Comparison of ENCODE assay signal across 24 cellular contexts in genomic region chr6:149660028-149660427, GRCh38. TPM values are rescaled to one million over a fixed set of nuclear protein-coding genes. Genes with fewer than 3 reads are reported as not detected.
DNase-seq lines count a peak whose midpoint lies in the region; ATAC-seq, FAIRE-seq and TF ChIP-seq lines count a peak whose summit lies in the region.
"Had no signal": no experiment of that assay in that cellular context is flagged by ENCODE, and none has a peak within 500 bp of the region (broad histone marks: within the 10 kb centered on the region; RNA-seq: fewer than 3 reads in every experiment).

No MANE protein-coding gene starts in this region.

- H3K36me3 Mint-ChIP-seq in activated CD8-positive, alpha-beta T cell treated with anti-CD3 and anti-CD28 coated beads, Interleukin-2, amount 10 ng/mL, durations not matched to agents 7 days and 5 days (ENCODE audit: low read depth): peaks cover 44% of the 10 kb centered on the region
- peaks cover 22% of the 10 kb centered on the region for H3K36me3 Mint-ChIP-seq in activated CD8-positive, alpha-beta T cell treated with anti-CD3 and anti-CD28 coated beads for 36 hours (ENCODE audit: low read depth)
- H3K36me3 Mint-ChIP-seq in activated T-helper 2 cell treated with anti-CD3 and anti-CD28 coated beads, Interferon-gamma antibody, Interleukin-2, Interleukin-4, amounts not matched to agents 10 μg/mL and 5 μg/mL and 100 μg/mL, durations not matched to agents 14 hours and 24 hours and 36 hours (ENCODE audit: low read depth): peaks cover 53% of the 10 kb centered on the region

- no peak for DNase-seq in activated CD8-positive, alpha-beta T cell treated with anti-CD3 and anti-CD28 coated beads, Interleukin-2, amount 10 ng/mL, durations not matched to agents 7 days and 5 days
- no peak for DNase-seq in activated CD8-positive, alpha-beta T cell treated with anti-CD3 and anti-CD28 coated beads for 36 hours
- no peak for DNase-seq in HepG2 (ENCODE audit: low spot score)
- no peak for DNase-seq in right lobe of liver
- no peak for DNase-seq in activated T-helper 2 cell treated with anti-CD3 and anti-CD28 coated beads, Interferon-gamma antibody, Interleukin-2, Interleukin-4, amounts not matched to agents 10 μg/mL and 5 μg/mL and 100 μg/mL, durations not matched to agents 14 hours and 24 hours and 36 hours (ENCODE audit: low spot score)
- no peak for DNase-seq in NCI-H82 (lab: John Stamatoyannopoulos, UW)
- no peak for DNase-seq in mammary epithelial cell
- DNase-seq: CD4-positive, CD25-positive, alpha-beta regulatory T cell; DMS53; GM23248; H9; HFFc6; KG1; MG63; NCI-H2029 treated with DMSO at 0.1 percent for 48 hours; NCI-H446 treated with DMSO at 0.1 percent for 48 hours; NCI-H526; SHP77 had no signal

- no peak overlapping the region for H3K4me3 Mint-ChIP-seq in activated CD8-positive, alpha-beta T cell treated with anti-CD3 and anti-CD28 coated beads, Interleukin-2, amount 10 ng/mL, durations not matched to agents 7 days and 5 days
- H3K4me3 Mint-ChIP-seq in activated CD8-positive, alpha-beta T cell treated with anti-CD3 and anti-CD28 coated beads for 36 hours: no peak overlapping the region
- no peak overlapping the region for H3K4me3 Mint-ChIP-seq in activated T-helper 2 cell treated with anti-CD3 and anti-CD28 coated beads, Interferon-gamma antibody, Interleukin-2, Interleukin-4, amounts not matched to agents 10 μg/mL and 5 μg/mL and 100 μg/mL, durations not matched to agents 14 hours and 24 hours and 36 hours (ENCODE audit: low read depth)
- H3K4me3 Mint-ChIP-seq: CD4-positive, CD25-positive, alpha-beta regulatory T cell; H9; HFFc6 had no signal

- H3K9ac ChIP-seq in HepG2 (ENCODE audit: insufficient read depth, low read depth, low read length): no peak overlapping the region
- H3K9ac ChIP-seq in mammary epithelial cell (ENCODE audit: insufficient read depth, low read length): no peak overlapping the region
- H3K9ac ChIP-seq: BLaER1, GM23248 had no signal

- H3K4me1 Mint-ChIP-seq in activated CD8-positive, alpha-beta T cell treated with anti-CD3 and anti-CD28 coated beads, Interleukin-2, amount 10 ng/mL, durations not matched to agents 7 days and 5 days (ENCODE audit: low read depth): peaks cover 24% of the 10 kb centered on the region
- H3K4me1 Mint-ChIP-seq in activated CD8-positive, alpha-beta T cell treated with anti-CD3 and anti-CD28 coated beads for 36 hours (ENCODE audit: low read depth): peaks cover 8% of the 10 kb centered on the region
- H3K4me1 Mint-ChIP-seq in activated T-helper 2 cell treated with anti-CD3 and anti-CD28 coated beads, Interferon-gamma antibody, Interleukin-2, Interleukin-4, amounts not matched to agents 10 μg/mL and 5 μg/mL and 100 μg/mL, durations not matched to agents 14 hours and 24 hours and 36 hours (ENCODE audit: low read depth): peaks cover 7% of the 10 kb centered on the region
- H3K4me1 Mint-ChIP-seq: H9 had no signal

- no TSS peak for BruUV-seq in HepG2 (replicated peaks; lab: Mats Ljungman, UMichigan)
- no TSS peak for BruUV-seq in mammary epithelial cell (replicated peaks; lab: Mats Ljungman, UMichigan)

- H4K20me1 ChIP-seq in HepG2 (ENCODE audit: insufficient read depth, low read length) (no peaks in the 10 kb centered on the region), mammary epithelial cell (ENCODE audit: insufficient read depth, low read length) (no peaks in the 10 kb centered on the region)

- H3K4me3 ChIP-seq in HepG2 (replicated peaks in 1 of 3; ENCODE audit: insufficient read depth in 1 of 3, low read depth in 2 of 3, low read length in 3 of 3) (no peak overlapping the region), right lobe of liver (no peak overlapping the region), mammary epithelial cell (replicated peaks in 1 of 3; ENCODE audit: insufficient read depth in 1 of 3, low read depth in 2 of 3, low read length in 3 of 3) (no peak overlapping the region)
- H3K4me3 ChIP-seq: BLaER1, GM23248, MG63 had no signal

- H3K27me3 Mint-ChIP-seq in activated CD8-positive, alpha-beta T cell treated with anti-CD3 and anti-CD28 coated beads, Interleukin-2, amount 10 ng/mL, durations not matched to agents 7 days and 5 days (ENCODE audit: low read depth): no peaks in the 10 kb centered on the region
- H3K27me3 Mint-ChIP-seq in activated CD8-positive, alpha-beta T cell treated with anti-CD3 and anti-CD28 coated beads for 36 hours: no peaks in the 10 kb centered on the region
- no peaks in the 10 kb centered on the region for H3K27me3 Mint-ChIP-seq in activated T-helper 2 cell treated with anti-CD3 and anti-CD28 coated beads, Interferon-gamma antibody, Interleukin-2, Interleukin-4, amounts not matched to agents 10 μg/mL and 5 μg/mL and 100 μg/mL, durations not matched to agents 14 hours and 24 hours and 36 hours (ENCODE audit: low read depth)
- H3K27me3 Mint-ChIP-seq: CD4-positive, CD25-positive, alpha-beta regulatory T cell had no signal

- H3K27me3 ChIP-seq in HepG2 (ENCODE audit: control insufficient read depth in 1 of 2, insufficient read depth in 2 of 2, low read length in 2 of 2): no peaks in the 10 kb centered on the region
- H3K27me3 ChIP-seq in right lobe of liver: no peaks in the 10 kb centered on the region
- no peaks in the 10 kb centered on the region for H3K27me3 ChIP-seq in mammary epithelial cell (ENCODE audit: insufficient read depth, low read length)
- H3K27me3 ChIP-seq: BLaER1, MG63 had no signal

- intact Hi-C loops in activated CD8-positive, alpha-beta T cell treated with anti-CD3 and anti-CD28 coated beads for 36 hours (cut with micrococcal nuclease): no loop called here
- intact Hi-C loops in HepG2 (cut with micrococcal nuclease; ENCODE audit: unreplicated experiment) (no loop called here), right lobe of liver (cut with DNase I) (no loop called here), mammary epithelial cell (cut with micrococcal nuclease) (no loop called here)
- intact Hi-C loops in activated T-helper 2 cell treated with anti-CD3 and anti-CD28 coated beads, Interferon-gamma antibody, Interleukin-2, Interleukin-4, amounts not matched to agents 10 μg/mL and 5 μg/mL and 100 μg/mL, durations not matched to agents 14 hours and 24 hours and 36 hours (cut with micrococcal nuclease): no loop called here

- no peak for FAIRE-seq in HepG2 (lab: Jason Lieb, UNC)
- FAIRE-seq: A204.1, G401.6, HTR-8/SVneo had no signal

- in situ Hi-C loops in HepG2 (cut with HindIII; ENCODE audit: extremely low pct_ligation_motif_present, low pct_unique_long_range_greater_than_20kb) (no loop called here), mammary epithelial cell (cut with MboI; ENCODE audit: low sequenced_read_pairs in 2 of 2) (no loop called here)

- H3K27ac ChIP-seq in HepG2 (ENCODE audit: extremely low read length, insufficient read depth, low read length): no peak overlapping the region
- H3K27ac ChIP-seq in right lobe of liver: no peak overlapping the region
- H3K27ac ChIP-seq in mammary epithelial cell (ENCODE audit: insufficient read depth, low read depth, low read length): no peak overlapping the region
- H3K27ac ChIP-seq: BLaER1, GM23248, RWPE1 had no signal

- TF ChIP-seq POLR2A in HepG2 (IDR thresholded peaks at IDR 0.05; ENCODE audit: insufficient read depth in 1 of 2, low read depth in 2 of 2, low read length in 2 of 2) (no peak), right lobe of liver (IDR thresholded peaks at IDR 0.05) (no peak)

- peaks cover 6 to 27% of the 10 kb centered on the region in 2 experiments for H3K36me3 ChIP-seq in HepG2 (replicated peaks in 1 of 2; ENCODE audit: control insufficient read depth in 1 of 2, insufficient read depth in 2 of 2, low read length in 2 of 2)
- peaks cover 0 to 27% (median 9%) of the 10 kb centered on the region in 4 donors for H3K36me3 ChIP-seq in right lobe of liver
- peaks cover 20% of the 10 kb centered on the region for H3K36me3 ChIP-seq in mammary epithelial cell (ENCODE audit: insufficient read depth, low read length)

- POLR2A ChIA-PET in activated CD8-positive, alpha-beta T cell treated with anti-CD3 and anti-CD28 coated beads, Interleukin-2, amount 10 ng/mL, durations not matched to agents 7 days and 5 days (lab: Charles Lee): interaction anchor here (0.9 kb wide), 1 partner anchor 13 kb away, joined by 3 read pairs; no protein-coding TSS in a partner anchor
- POLR2A ChIA-PET in activated CD8-positive, alpha-beta T cell treated with anti-CD3 and anti-CD28 coated beads for 36 hours (lab: Charles Lee): interaction anchor here (0.7 to 1.4 kb wide), 4 partner anchors 9 to 13 kb away, joined by 3 to 6 read pairs (median 4); partner anchors contain the start of gene KATNA1
- POLR2A ChIA-PET in HepG2 (lab: Yijun Ruan, JAX): no interaction called here

- no peak for TF ChIP-seq EP300 in HepG2 (IDR thresholded peaks at IDR 0.05; ENCODE audit: low read depth in 2 of 2, low read length in 2 of 2)
- TF ChIP-seq EP300 in HepG2 (CRISPR knock-in tag; IDR thresholded peaks at IDR 0.05; ENCODE audit: borderline replicate concordance): no peak

- H3K27ac Mint-ChIP-seq in activated CD8-positive, alpha-beta T cell treated with anti-CD3 and anti-CD28 coated beads, Interleukin-2, amount 10 ng/mL, durations not matched to agents 7 days and 5 days: peak overlapping the region; percentile 5
- H3K27ac Mint-ChIP-seq in activated CD8-positive, alpha-beta T cell treated with anti-CD3 and anti-CD28 coated beads for 36 hours: no peak overlapping the region
- peak overlapping the region; percentile 46 for H3K27ac Mint-ChIP-seq in activated T-helper 2 cell treated with anti-CD3 and anti-CD28 coated beads, Interferon-gamma antibody, Interleukin-2, Interleukin-4, amounts not matched to agents 10 μg/mL and 5 μg/mL and 100 μg/mL, durations not matched to agents 14 hours and 24 hours and 36 hours
- H3K27ac Mint-ChIP-seq: CD4-positive, CD25-positive, alpha-beta regulatory T cell; H9; HFFc6 had no signal

- H3K4me2 ChIP-seq in HepG2 (ENCODE audit: low read depth, low read length) (no peak overlapping the region), mammary epithelial cell (ENCODE audit: insufficient read depth, low read depth, low read length) (no peak overlapping the region)
- H3K4me2 ChIP-seq: BLaER1 had no signal

- H3K79me2 ChIP-seq in HepG2 (ENCODE audit: insufficient read depth, low read length): no peaks in the 10 kb centered on the region
- H3K79me2 ChIP-seq in mammary epithelial cell (ENCODE audit: insufficient read depth, low read length): no peaks in the 10 kb centered on the region

- no peaks in the 10 kb centered on the region for H3K9me3 Mint-ChIP-seq in activated CD8-positive, alpha-beta T cell treated with anti-CD3 and anti-CD28 coated beads, Interleukin-2, amount 10 ng/mL, durations not matched to agents 7 days and 5 days (ENCODE audit: insufficient read depth)
- H3K9me3 Mint-ChIP-seq in activated CD8-positive, alpha-beta T cell treated with anti-CD3 and anti-CD28 coated beads for 36 hours: no peaks in the 10 kb centered on the region
- no peaks in the 10 kb centered on the region for H3K9me3 Mint-ChIP-seq in activated T-helper 2 cell treated with anti-CD3 and anti-CD28 coated beads, Interferon-gamma antibody, Interleukin-2, Interleukin-4, amounts not matched to agents 10 μg/mL and 5 μg/mL and 100 μg/mL, durations not matched to agents 14 hours and 24 hours and 36 hours
- H3K9me3 Mint-ChIP-seq: CD4-positive, CD25-positive, alpha-beta regulatory T cell; H9; HFFc6 had no signal

- no peak for TF ChIP-seq CTCF in activated CD8-positive, alpha-beta T cell treated with anti-CD3 and anti-CD28 coated beads for 36 hours (IDR thresholded peaks at IDR 0.05)
- TF ChIP-seq CTCF in HepG2 (CRISPR knock-in tag; IDR thresholded peaks at IDR 0.05): no peak
- TF ChIP-seq CTCF in right lobe of liver (IDR thresholded peaks at IDR 0.05): no peak
- TF ChIP-seq CTCF in mammary epithelial cell (conservative IDR thresholded peaks at IDR 0.05 in 1 of 2, IDR thresholded peaks at IDR 0.05 in 1 of 2; ENCODE audit: extremely low read depth in 1 of 2, insufficient read depth in 1 of 2, low read depth in 1 of 2, low read length in 2 of 2): no peak

- H3K9me3 ChIP-seq in HepG2 (ENCODE audit: low read length) (no peaks in the 10 kb centered on the region), right lobe of liver (no peaks in the 10 kb centered on the region), mammary epithelial cell (replicated peaks; ENCODE audit: insufficient read depth, low read length) (no peaks in the 10 kb centered on the region)
- H3K9me3 ChIP-seq: BLaER1, MG63 had no signal

- ATAC-seq in activated CD8-positive, alpha-beta T cell treated with anti-CD3 and anti-CD28 coated beads, Interleukin-2, amount 10 ng/mL, durations not matched to agents 7 days and 5 days: peak; percentile 67
- ATAC-seq in activated CD8-positive, alpha-beta T cell treated with anti-CD3 and anti-CD28 coated beads for 36 hours: no peak
- ATAC-seq in HepG2 (no peak), right lobe of liver (no peak)
- ATAC-seq: Panc1 had no signal

- no peak for TF ChIP-seq RAD21 in HepG2 (CRISPR knock-in tag; IDR thresholded peaks at IDR 0.05)

- dilution Hi-C loops in mammary epithelial cell (cut with HindIII; ENCODE audit: low sequenced_read_pairs): no loop called here

- no peak overlapping the region for H2AFZ ChIP-seq in HepG2 (ENCODE audit: low read length)
- H2AFZ ChIP-seq in mammary epithelial cell (ENCODE audit: low read depth, low read length): no peak overlapping the region
- H2AFZ ChIP-seq: GM23248 had no signal

- CTCF ChIA-PET in activated CD8-positive, alpha-beta T cell treated with anti-CD3 and anti-CD28 coated beads, Interleukin-2, amount 10 ng/mL, durations not matched to agents 7 days and 5 days (lab: Charles Lee): interaction anchor here (1.0 to 1.8 kb wide), 3 partner anchors 12 to 95 kb away, joined by 4 to 5 read pairs (median 4); no protein-coding TSS in a partner anchor
- CTCF ChIA-PET in activated CD8-positive, alpha-beta T cell treated with anti-CD3 and anti-CD28 coated beads for 36 hours (lab: Charles Lee): interaction anchor here (0.6 to 1.0 kb wide), 3 partner anchors 25 to 951 kb away, joined by 3 read pairs; no protein-coding TSS in a partner anchor
- CTCF ChIA-PET in HepG2 (lab: Yijun Ruan, JAX; ENCODE audit: low intra/inter-chr PET ratio, low total read pairs) (no interaction called here), mammary epithelial cell (lab: Charles Lee; ENCODE audit: low non-redundant PET) (no interaction called here)

- WGBS in HepG2 (ENCODE audit: low lambda C conversion rate): 98% methylated on average over 4 of the region's 4 CpGs
- WGBS in right lobe of liver (ENCODE audit: insufficient coverage, low coverage, low lambda C conversion rate, missing lambda C conversion rate): 86% methylated on average over 4 of the region's 4 CpGs
- WGBS in mammary epithelial cell (ENCODE audit: low coverage, missing lambda C conversion rate): 96% methylated on average over 4 of the region's 4 CpGs

- H3K4me1 ChIP-seq in HepG2 (ENCODE audit: insufficient read depth, low read length): peaks cover 8% of the 10 kb centered on the region
- no peaks in the 10 kb centered on the region for H3K4me1 ChIP-seq in right lobe of liver
- H3K4me1 ChIP-seq in mammary epithelial cell (ENCODE audit: insufficient read depth, low read length): no peaks in the 10 kb centered on the region
- H3K4me1 ChIP-seq: BLaER1 had no signal

RNA-seq across cellular contexts. Expression of gene KATNA1, which starts 11.5 kb away (rescaled TPM):
- total RNA-seq in activated CD8-positive, alpha-beta T cell treated with anti-CD3 and anti-CD28 coated beads, Interleukin-2, amount 10 ng/mL, durations not matched to agents 7 days and 5 days: 10 to 100 TPM; 27.2 to 28.6 TPM
- total RNA-seq in activated CD8-positive, alpha-beta T cell treated with anti-CD3 and anti-CD28 coated beads for 36 hours: 10 to 100 TPM; 18.8 to 19.7 TPM
- 25.3 and 31.2 TPM in 2 replicates for total RNA-seq in HepG2 (2016; rRNA removed; fragmentation: Illumina TruSeq; extraction: Trizol)
- total RNA-seq in HepG2 (2016; cell fraction: cytosol; rRNA removed; fragmentation: Illumina TruSeq; extraction: Trizol; ENCODE audit: low read depth): 10.4 and 11.0 TPM in 2 replicates
- 23.4 and 33.3 TPM in 2 replicates for total RNA-seq in HepG2 (2016; cell fraction: insoluble cytoplasmic fraction; rRNA removed; fragmentation: Illumina TruSeq; extraction: Trizol)
- total RNA-seq in HepG2 (2016; cell fraction: membrane; rRNA removed; fragmentation: Illumina TruSeq; extraction: Trizol): 11.0 and 11.6 TPM in 2 replicates
- 17.1 and 17.8 TPM in 2 replicates for total RNA-seq in HepG2 (2016; cell fraction: nucleus; rRNA removed; fragmentation: Illumina TruSeq; extraction: Trizol)
- 11.4 and 14.8 TPM in 2 replicates for polyA plus RNA-seq in HepG2 (2011; rRNA removed)
- 6.7 and 9.1 TPM in 2 replicates for polyA plus RNA-seq in HepG2 (2011; cell fraction: cytosol; rRNA removed)
- 6.9 and 8.6 TPM in 2 replicates for polyA plus RNA-seq in HepG2 (2011; cell fraction: nucleus; rRNA removed)
- polyA plus RNA-seq in HepG2 (2012): 13.2 and 16.3 TPM in 2 replicates
- 4.5 and 5.5 TPM in 2 replicates for polyA plus RNA-seq in HepG2 (2016; cell fraction: cytosol; fragmentation: Illumina TruSeq; extraction: Trizol; ENCODE audit: low read depth)
- polyA plus RNA-seq in HepG2 (2016; cell fraction: insoluble cytoplasmic fraction; fragmentation: Illumina TruSeq; extraction: Trizol; ENCODE audit: low read depth): 28.1 and 31.5 TPM in 2 replicates
- polyA plus RNA-seq in HepG2 (2016; cell fraction: membrane; fragmentation: Illumina TruSeq; extraction: Trizol; ENCODE audit: low read depth): 5.3 and 6.0 TPM in 2 replicates
- 22.4 and 25.3 TPM in 2 replicates for polyA plus RNA-seq in HepG2 (2016; cell fraction: nucleus; fragmentation: Illumina TruSeq; extraction: Trizol; ENCODE audit: insufficient read depth, low read depth)
- polyA minus RNA-seq in HepG2 (2011; rRNA and poly(A)+ RNA removed; ENCODE audit: low replicate concordance): 4.5 and 8.0 TPM in 2 replicates
- 11.1 and 11.4 TPM in 2 replicates for polyA minus RNA-seq in HepG2 (2011; cell fraction: cytosol; rRNA and poly(A)+ RNA removed)
- 24.8 and 26.4 TPM in 2 replicates for polyA minus RNA-seq in HepG2 (2011; cell fraction: nucleus; rRNA and poly(A)+ RNA removed)
- total RNA-seq in right lobe of liver: 1 to 10 TPM; 3.5 to 6.9 (median 5.7) TPM
- 18.9 and 20.8 TPM in 2 replicates for total RNA-seq in activated T-helper 2 cell treated with anti-CD3 and anti-CD28 coated beads, Interferon-gamma antibody, Interleukin-2, Interleukin-4, amounts not matched to agents 10 μg/mL and 5 μg/mL and 100 μg/mL, durations not matched to agents 14 hours and 24 hours and 36 hours
- 10 to 100 TPM; 19.3 to 21.3 TPM for total RNA-seq in mammary epithelial cell
- polyA plus RNA-seq in mammary epithelial cell: 12.1 TPM
- polyA minus RNA-seq in mammary epithelial cell: 39.7 TPM

RNA-seq across cellular contexts. Expression of gene LATS1, which starts 57.9 kb away (rescaled TPM):
- total RNA-seq in activated CD8-positive, alpha-beta T cell treated with anti-CD3 and anti-CD28 coated beads, Interleukin-2, amount 10 ng/mL, durations not matched to agents 7 days and 5 days: 10 to 100 TPM; 33.2 to 33.9 TPM
- 10 to 100 TPM; 21.1 to 21.2 TPM for total RNA-seq in activated CD8-positive, alpha-beta T cell treated with anti-CD3 and anti-CD28 coated beads for 36 hours
- total RNA-seq in HepG2 (2016; rRNA removed; fragmentation: Illumina TruSeq; extraction: Trizol): 12.6 and 16.4 TPM in 2 replicates
- total RNA-seq in HepG2 (2016; cell fraction: cytosol; rRNA removed; fragmentation: Illumina TruSeq; extraction: Trizol; ENCODE audit: low read depth): 8.1 and 10.9 TPM in 2 replicates
- 12.6 and 15.5 TPM in 2 replicates for total RNA-seq in HepG2 (2016; cell fraction: insoluble cytoplasmic fraction; rRNA removed; fragmentation: Illumina TruSeq; extraction: Trizol)
- 11.0 and 12.1 TPM in 2 replicates for total RNA-seq in HepG2 (2016; cell fraction: membrane; rRNA removed; fragmentation: Illumina TruSeq; extraction: Trizol)
- total RNA-seq in HepG2 (2016; cell fraction: nucleus; rRNA removed; fragmentation: Illumina TruSeq; extraction: Trizol): 16.5 and 18.6 TPM in 2 replicates
- polyA plus RNA-seq in HepG2 (2011; rRNA removed): 9.9 TPM in 2 replicates
- polyA plus RNA-seq in HepG2 (2011; cell fraction: cytosol; rRNA removed): 6.1 and 8.1 TPM in 2 replicates
- polyA plus RNA-seq in HepG2 (2011; cell fraction: nucleus; rRNA removed): 11.4 and 11.9 TPM in 2 replicates
- 11.4 and 11.7 TPM in 2 replicates for polyA plus RNA-seq in HepG2 (2012)
- polyA plus RNA-seq in HepG2 (2016; cell fraction: cytosol; fragmentation: Illumina TruSeq; extraction: Trizol; ENCODE audit: low read depth): 0.65 and 0.83 TPM in 2 replicates
- polyA plus RNA-seq in HepG2 (2016; cell fraction: insoluble cytoplasmic fraction; fragmentation: Illumina TruSeq; extraction: Trizol; ENCODE audit: low read depth): 11.7 and 12.4 TPM in 2 replicates
- polyA plus RNA-seq in HepG2 (2016; cell fraction: membrane; fragmentation: Illumina TruSeq; extraction: Trizol; ENCODE audit: low read depth): 2.1 and 2.4 TPM in 2 replicates
- 19.1 and 22.3 TPM in 2 replicates for polyA plus RNA-seq in HepG2 (2016; cell fraction: nucleus; fragmentation: Illumina TruSeq; extraction: Trizol; ENCODE audit: insufficient read depth, low read depth)
- polyA minus RNA-seq in HepG2 (2011; rRNA and poly(A)+ RNA removed; ENCODE audit: low replicate concordance): 15.2 and 18.5 TPM in 2 replicates
- polyA minus RNA-seq in HepG2 (2011; cell fraction: cytosol; rRNA and poly(A)+ RNA removed): 17.5 and 19.1 TPM in 2 replicates
- 46.6 and 53.5 TPM in 2 replicates for polyA minus RNA-seq in HepG2 (2011; cell fraction: nucleus; rRNA and poly(A)+ RNA removed)
- total RNA-seq in right lobe of liver: 10 to 100 TPM in 5 of 6 experiments, 1 to 10 TPM in 1; 9.5 to 16.6 (median 10.9) TPM
- 27.8 and 28.4 TPM in 2 replicates for total RNA-seq in activated T-helper 2 cell treated with anti-CD3 and anti-CD28 coated beads, Interferon-gamma antibody, Interleukin-2, Interleukin-4, amounts not matched to agents 10 μg/mL and 5 μg/mL and 100 μg/mL, durations not matched to agents 14 hours and 24 hours and 36 hours
- total RNA-seq in mammary epithelial cell: 10 to 100 TPM; 19.8 to 26.6 TPM
- 12.6 TPM for polyA plus RNA-seq in mammary epithelial cell
- 24.8 TPM for polyA minus RNA-seq in mammary epithelial cell

Comparison
In these comparisons a context has a peak if more than half of its experiments do, and no peak if none do; other contexts are left out.
1. CTCF ChIA-PET loops: an anchor here in activated CD8-positive, alpha-beta T cell treated with anti-CD3 and anti-CD28 coated beads, Interleukin-2, amount 10 ng/mL, durations not matched to agents 7 days and 5 days (1.0 to 1.8 kb wide) and activated CD8-positive, alpha-beta T cell treated with anti-CD3 and anti-CD28 coated beads for 36 hours (0.6 to 1.0 kb wide); none called in HepG2 and mammary epithelial cell.